ENCODE assay signal across 8 cellular contexts in the genomic region with DNA sequence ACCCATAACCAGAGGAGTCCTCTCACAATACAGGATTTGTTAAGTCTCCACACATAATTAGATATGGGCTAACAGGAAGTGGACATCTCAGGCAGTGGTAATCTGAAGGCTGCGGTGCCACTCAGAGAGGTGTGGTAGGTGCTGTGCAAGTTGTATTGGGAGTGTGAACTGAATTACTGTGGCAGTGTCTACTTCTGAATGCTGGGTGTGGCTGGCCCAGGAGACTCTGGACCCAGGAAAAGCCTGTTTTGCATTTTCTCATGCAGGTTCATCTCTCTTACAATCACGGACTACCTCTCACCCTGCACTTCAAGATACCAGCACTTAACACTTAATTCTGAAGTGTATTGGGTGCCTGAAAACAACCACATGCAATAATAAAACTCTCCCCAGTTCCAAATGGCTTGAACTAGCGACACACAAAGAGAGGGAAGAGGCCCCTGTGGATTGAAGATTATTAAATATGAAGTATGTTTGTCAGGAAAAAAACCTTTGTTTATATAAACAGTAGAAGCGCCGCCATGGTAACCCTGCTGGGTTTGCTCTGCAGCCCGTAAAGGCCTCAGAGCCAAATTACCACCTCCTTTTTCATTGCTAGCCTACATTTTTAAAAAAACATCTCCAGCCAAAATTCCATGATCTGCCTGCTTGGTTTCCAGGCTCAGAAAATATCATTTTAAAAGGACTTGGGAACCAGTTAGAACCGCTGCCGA.
A peak's percentile ranks its signal among the peaks of the same experiment; 100 is the strongest.
DNase-seq lines count a peak whose midpoint lies in the region; ATAC-seq and TF ChIP-seq lines count a peak whose summit lies in the region.

No MANE protein-coding gene starts in this region.

- H3K36me3 Mint-ChIP-seq in activated T-helper 17 cell treated with anti-CD3 and anti-CD28 coated beads, Interleukin-2, amount 50 U/mL, for 72 hours (ENCODE audit: low read depth): no peaks in the 10 kb centered on the region

- CTCF ChIA-PET in AG04450 (lab: Charles Lee): no interaction called here

- H3K36me3 ChIP-seq in Karpas-422 (ENCODE audit: insufficient read depth, low read length): no peaks in the 10 kb centered on the region

- no peaks in the 10 kb centered on the region for H3K9me2 ChIP-seq in Karpas-422 (replicated peaks; ENCODE audit: insufficient read depth, low read length)

- H3K27ac Mint-ChIP-seq in activated T-helper 17 cell treated with anti-CD3 and anti-CD28 coated beads, Interleukin-2, amount 50 U/mL, for 72 hours: no peak overlapping the region

- H3K27ac ChIP-seq in AG04450 (ENCODE audit: low read depth, low read length) (peak overlapping the region; percentile 66), Karpas-422 (ENCODE audit: low read length) (no peak overlapping the region)

- H3K9ac ChIP-seq in Karpas-422 (ENCODE audit: low read length): no peak overlapping the region

- H3K4me3 ChIP-seq in AG04450 (ENCODE audit: low read depth, low read length): no peak overlapping the region
- no peak overlapping the region for H3K4me3 ChIP-seq in Karpas-422 (ENCODE audit: low read length)

- no peak for ATAC-seq in GM21576 (IDR thresholded peaks at IDR 0.05; ENCODE audit: unreplicated experiment)
- ATAC-seq in activated T-helper 17 cell treated with anti-CD3 and anti-CD28 coated beads, Interleukin-2, amount 50 U/mL, for 72 hours (replicated peaks): no peak

- peaks cover 12% of the 10 kb centered on the region for H3K4me1 ChIP-seq in Karpas-422 (ENCODE audit: low read length)

- peaks cover 4% of the 10 kb centered on the region for H3K27me3 Mint-ChIP-seq in activated T-helper 17 cell treated with anti-CD3 and anti-CD28 coated beads, Interleukin-2, amount 50 U/mL, for 72 hours

- peaks cover 12% of the 10 kb centered on the region for H4K20me1 ChIP-seq in Karpas-422 (ENCODE audit: insufficient read depth, low read depth, low read length)

- no peaks in the 10 kb centered on the region for H3K4me1 Mint-ChIP-seq in activated T-helper 17 cell treated with anti-CD3 and anti-CD28 coated beads, Interleukin-2, amount 50 U/mL, for 72 hours

- no peak for TF ChIP-seq CTCF in AG04450 (IDR thresholded peaks at IDR 0.05; ENCODE audit: low read depth, low read length)

- no peak overlapping the region for H3K4me2 ChIP-seq in Karpas-422 (ENCODE audit: low read depth, low read length, poor library complexity, severe bottlenecking)

- no peak overlapping the region for H3K4me3 Mint-ChIP-seq in activated T-helper 17 cell treated with anti-CD3 and anti-CD28 coated beads, Interleukin-2, amount 50 U/mL, for 72 hours

- H3K27me3 ChIP-seq in AG04450 (ENCODE audit: control insufficient read depth, insufficient read depth, low read length) (no peaks in the 10 kb centered on the region), Karpas-422 (ENCODE audit: low read length) (no peaks in the 10 kb centered on the region)

- no peaks in the 10 kb centered on the region for H3K79me2 ChIP-seq in Karpas-422 (ENCODE audit: low read length)

- no peak for DNase-seq in AG04450 (ENCODE audit: low read depth, low spot score)
- peak; percentile 38 for DNase-seq in NCI-H2029 treated with DMSO at 0.1 percent for 48 hours (lab: John Stamatoyannopoulos, UW)
- peak; percentile 60 for DNase-seq in dermis blood vessel endothelial cell
- DNase-seq in mucosa of gallbladder (ENCODE audit: low spot score): peak; percentile 51
- no peak for DNase-seq in activated naive CD4-positive, alpha-beta T cell treated with anti-CD3 and anti-CD28 coated beads, Interleukin-2, amount 50 U/mL, for 16 hours
- DNase-seq in Karpas-422: no peak

- POLR2A ChIA-PET in AG04450 (lab: Yijun Ruan, JAX): no interaction called here

- H3K9me3 ChIP-seq in AG04450 (ENCODE audit: control insufficient read depth, insufficient read depth, low read length): no peaks in the 10 kb centered on the region; the same call in 1 of the 2 replicates
- no peaks in the 10 kb centered on the region for H3K9me3 ChIP-seq in Karpas-422 (ENCODE audit: low read length)

- no peaks in the 10 kb centered on the region for H3K9me3 Mint-ChIP-seq in activated T-helper 17 cell treated with anti-CD3 and anti-CD28 coated beads, Interleukin-2, amount 50 U/mL, for 72 hours

- H2AFZ ChIP-seq in Karpas-422 (ENCODE audit: low read length): no peak overlapping the region

Comparison
In these comparisons a context has a peak if more than half of its experiments do, and no peak if none do; other contexts are left out.
1. DNase-seq: peak in NCI-H2029 treated with DMSO at 0.1 percent for 48 hours (single experiment), dermis blood vessel endothelial cell (single experiment) and mucosa of gallbladder (single experiment); none in AG04450 (single experiment), activated naive CD4-positive, alpha-beta T cell treated with anti-CD3 and anti-CD28 coated beads, Interleukin-2, amount 50 U/mL, for 16 hours (single experiment) and Karpas-422 (single experiment).